In genomic region chr15:89333959-89334509, GRCh38 we compare ENCODE assay signal across 1 cellular context.
TF ChIP-seq lines count a peak whose summit lies in the region.

No MANE protein-coding gene starts in this region.

TF ChIP-seq in SK-N-SH treated with all-trans-retinoic acid at 6 μM for 48 hours, 23 proteins besides CTCF, POLR2A, EP300 and RAD21 (continued from another document):
- TF ChIP-seq TSHZ2 (CRISPR knock-in tag; IDR thresholded peaks at IDR 0.05): no peak
- no peak for TF ChIP-seq ISL1 (CRISPR knock-in tag; IDR thresholded peaks at IDR 0.05)
- TF ChIP-seq BACH2 (CRISPR knock-in tag; IDR thresholded peaks at IDR 0.05; ENCODE audit: borderline replicate concordance): no peak
- TF ChIP-seq RARB (CRISPR knock-in tag; IDR thresholded peaks at IDR 0.05): no peak
- no peak for TF ChIP-seq GLIS3 (CRISPR knock-in tag; IDR thresholded peaks at IDR 0.05)
